8 cellular contexts compared by ENCODE assay signal in the genomic region with DNA sequence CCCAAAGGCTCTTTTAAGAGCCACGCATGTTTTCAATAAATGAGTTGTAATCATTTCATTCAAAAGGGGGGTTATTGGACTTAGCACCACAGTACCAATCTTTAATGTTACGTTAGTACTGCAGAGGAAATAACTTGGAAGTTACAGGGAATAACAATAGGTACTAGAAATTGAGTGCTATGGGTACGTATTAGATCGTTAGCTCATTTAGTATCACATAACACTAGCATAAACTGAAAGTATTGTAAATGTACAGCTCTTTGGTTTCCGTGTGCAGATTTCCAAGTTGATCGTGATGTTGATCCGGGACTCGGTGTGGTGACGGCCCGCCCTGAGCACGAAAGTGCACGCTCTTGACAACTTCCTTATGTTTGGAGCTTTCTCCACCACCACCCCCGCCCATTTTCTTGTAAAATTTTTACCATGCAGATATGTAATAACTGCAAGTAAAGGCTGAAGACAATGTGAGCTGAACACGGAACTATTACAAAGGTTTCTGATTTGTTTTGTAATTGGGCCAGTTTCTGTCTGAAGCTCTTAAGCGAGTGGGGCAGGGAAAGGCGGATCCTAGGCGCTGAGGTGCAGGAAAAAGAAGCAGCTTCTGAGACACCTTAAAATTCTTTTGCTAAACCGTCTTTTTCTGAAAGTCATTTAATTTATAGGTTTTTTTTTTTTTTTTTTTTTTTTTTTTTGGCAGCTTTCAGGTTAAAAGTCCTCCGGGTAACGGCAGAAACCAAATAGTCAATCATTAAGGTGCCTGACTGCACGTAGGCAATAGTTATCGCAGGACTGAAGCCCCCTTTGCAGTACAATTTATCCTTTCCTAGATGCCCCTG.
DNase-seq lines count a peak whose midpoint lies in the region; ATAC-seq and TF ChIP-seq lines count a peak whose summit lies in the region.

No MANE protein-coding gene starts in this region.

- H3K27ac ChIP-seq in urinary bladder (ENCODE audit: low read depth): peak overlapping the region; percentile 86

- H3K27me3 ChIP-seq in H7 (ENCODE audit: control insufficient read depth, insufficient read depth, low read length): no peaks in the 10 kb centered on the region

- ATAC-seq in GM21381 (IDR thresholded peaks at IDR 0.05; ENCODE audit: unreplicated experiment): no peak

- peaks cover 5% of the 10 kb centered on the region for H3K36me3 Mint-ChIP-seq in activated T-helper 2 cell treated with anti-CD3 and anti-CD28 coated beads, Interferon-gamma antibody, Interleukin-2, Interleukin-4, amounts not matched to agents 10 μg/mL and 5 μg/mL and 100 μg/mL, durations not matched to agents 14 hours and 24 hours and 36 hours (ENCODE audit: low read depth)
- peaks cover 6% of the 10 kb centered on the region for H3K36me3 Mint-ChIP-seq in neural crest cell (ENCODE audit: low read depth)

- H3K4me1 ChIP-seq in urinary bladder (ENCODE audit: insufficient read depth): no peaks in the 10 kb centered on the region

- no peaks in the 10 kb centered on the region for H3K27me3 Mint-ChIP-seq in activated T-helper 2 cell treated with anti-CD3 and anti-CD28 coated beads, Interferon-gamma antibody, Interleukin-2, Interleukin-4, amounts not matched to agents 10 μg/mL and 5 μg/mL and 100 μg/mL, durations not matched to agents 14 hours and 24 hours and 36 hours (ENCODE audit: low read depth)
- H3K27me3 Mint-ChIP-seq in neural crest cell (ENCODE audit: low read depth): peaks cover 18% of the 10 kb centered on the region

- DNase-seq in AG20443 (ENCODE audit: low spot score): peak; percentile 44
- peak; percentile 29 for DNase-seq in H7
- DNase-seq in OCI-M1 (lab: John Stamatoyannopoulos, UW): peak; percentile 93
- DNase-seq in activated T-helper 2 cell treated with anti-CD3 and anti-CD28 coated beads, Interferon-gamma antibody, Interleukin-2, Interleukin-4, amounts not matched to agents 10 μg/mL and 5 μg/mL and 100 μg/mL, durations not matched to agents 14 hours and 24 hours and 36 hours (ENCODE audit: low spot score): peak; percentile 60
- DNase-seq in foreskin fibroblast: peak in 1 of 2 donors; percentile 72
- no peak for DNase-seq in neural crest cell (ENCODE audit: low read depth, low spot score)

- peaks cover 48% of the 10 kb centered on the region for H3K4me1 Mint-ChIP-seq in activated T-helper 2 cell treated with anti-CD3 and anti-CD28 coated beads, Interferon-gamma antibody, Interleukin-2, Interleukin-4, amounts not matched to agents 10 μg/mL and 5 μg/mL and 100 μg/mL, durations not matched to agents 14 hours and 24 hours and 36 hours (ENCODE audit: low read depth)
- peaks cover 35% of the 10 kb centered on the region for H3K4me1 Mint-ChIP-seq in neural crest cell

- no peaks in the 10 kb centered on the region for H3K36me3 ChIP-seq in H7 (replicated peaks; ENCODE audit: control insufficient read depth, insufficient read depth, low read length)
- H3K36me3 ChIP-seq in urinary bladder (ENCODE audit: insufficient read depth): no peaks in the 10 kb centered on the region

- peak overlapping the region; percentile 90 for H3K4me3 Mint-ChIP-seq in activated T-helper 2 cell treated with anti-CD3 and anti-CD28 coated beads, Interferon-gamma antibody, Interleukin-2, Interleukin-4, amounts not matched to agents 10 μg/mL and 5 μg/mL and 100 μg/mL, durations not matched to agents 14 hours and 24 hours and 36 hours (ENCODE audit: low read depth)
- peak overlapping the region; percentile 95 for H3K4me3 Mint-ChIP-seq in neural crest cell

- H3K9me3 Mint-ChIP-seq in activated T-helper 2 cell treated with anti-CD3 and anti-CD28 coated beads, Interferon-gamma antibody, Interleukin-2, Interleukin-4, amounts not matched to agents 10 μg/mL and 5 μg/mL and 100 μg/mL, durations not matched to agents 14 hours and 24 hours and 36 hours: no peaks in the 10 kb centered on the region
- H3K9me3 Mint-ChIP-seq in neural crest cell: no peaks in the 10 kb centered on the region

- H3K4me3 ChIP-seq in H7 (ENCODE audit: insufficient read depth, low read depth, low read length) (peak overlapping the region; percentile 49), foreskin fibroblast (ENCODE audit: low read depth in 1 of 2, low read length in 2 of 2) (peak overlapping the region; percentile 71 to 81), urinary bladder (ENCODE audit: low read depth, low read length) (peak overlapping the region; percentile 36)

- peak overlapping the region; percentile 96 for H3K27ac Mint-ChIP-seq in activated T-helper 2 cell treated with anti-CD3 and anti-CD28 coated beads, Interferon-gamma antibody, Interleukin-2, Interleukin-4, amounts not matched to agents 10 μg/mL and 5 μg/mL and 100 μg/mL, durations not matched to agents 14 hours and 24 hours and 36 hours
- peak overlapping the region; percentile 92 for H3K27ac Mint-ChIP-seq in neural crest cell (ENCODE audit: unreplicated experiment)

- no peak for TF ChIP-seq CTCF in foreskin fibroblast (IDR thresholded peaks at IDR 0.05; ENCODE audit: low read depth, low read length)
- no peak for TF ChIP-seq CTCF in neural crest cell (conservative IDR thresholded peaks at IDR 0.05)

- intact Hi-C loops in activated T-helper 2 cell treated with anti-CD3 and anti-CD28 coated beads, Interferon-gamma antibody, Interleukin-2, Interleukin-4, amounts not matched to agents 10 μg/mL and 5 μg/mL and 100 μg/mL, durations not matched to agents 14 hours and 24 hours and 36 hours (cut with micrococcal nuclease): loop anchor here (1.0 to 5.0 kb wide), 7 partner anchors 13 to 989 kb away; a partner anchor contains a TSS

- under 1% methylated on average over 22 of the region's 22 CpGs for WGBS in urinary bladder
